Comparison of ENCODE assay signal across 10 cellular contexts in genomic region chr1:11062965-11063401, GRCh38. TPM values are rescaled to one million over a fixed set of nuclear protein-coding genes. Genes with fewer than 3 reads are reported as not detected.
DNase-seq lines count a peak whose midpoint lies in the region; ATAC-seq lines count a peak whose summit lies in the region.
"Had no signal": no experiment of that assay in that cellular context is flagged by ENCODE, and none has a peak within 500 bp of the region (broad histone marks: within the 10 kb centered on the region; RNA-seq: fewer than 3 reads in every experiment).

No MANE protein-coding gene starts in this region.

- DNase-seq in activated CD4-positive, alpha-beta T cell treated with anti-CD3 and anti-CD28 coated beads, Interleukin-2, amount 10 ng/mL, durations not matched to agents 7 days and 5 days, result peak; percentile 37
- no peak for DNase-seq in activated CD4-positive, alpha-beta T cell treated with anti-CD3 and anti-CD28 coated beads for 1 hour
- DNase-seq in MV-4-11 (lab: John Stamatoyannopoulos, UW) (peak; percentile 93), OCI-M2 (lab: John Stamatoyannopoulos, UW; ENCODE audit: unreplicated experiment) (no peak)
- peak; percentile 35 for DNase-seq in activated T-helper 2 cell treated with anti-CD3 and anti-CD28 coated beads, Interferon-gamma antibody, Interleukin-2, Interleukin-4, amounts not matched to agents 10 μg/mL and 5 μg/mL and 100 μg/mL, durations not matched to agents 14 hours and 24 hours and 36 hours (ENCODE audit: low spot score)
- DNase-seq in stimulated activated effector memory CD8-positive, alpha-beta T cell treated with anti-CD3 and anti-CD28 coated beads, Interleukin-12 subunit alpha, Interleukin-12 subunit beta, amount 100 ng/mL, for 72 hours (ENCODE audit: low spot score in 2 of 2), result peak; percentile 51 to 82
- no peak for DNase-seq in effector CD4-positive, alpha-beta T cell
- DNase-seq: IMR-90 had no signal

- peaks cover 38% of the 10 kb centered on the region for H3K36me3 Mint-ChIP-seq in activated CD4-positive, alpha-beta T cell treated with anti-CD3 and anti-CD28 coated beads, Interleukin-2, amount 10 ng/mL, durations not matched to agents 7 days and 5 days (ENCODE audit: low read depth)
- H3K36me3 Mint-ChIP-seq in activated T-helper 2 cell treated with anti-CD3 and anti-CD28 coated beads, Interferon-gamma antibody, Interleukin-2, Interleukin-4, amounts not matched to agents 10 μg/mL and 5 μg/mL and 100 μg/mL, durations not matched to agents 14 hours and 24 hours and 36 hours (ENCODE audit: low read depth), result peaks cover 61% of the 10 kb centered on the region
- peaks cover 80% of the 10 kb centered on the region for H3K36me3 Mint-ChIP-seq in stimulated activated effector memory CD8-positive, alpha-beta T cell treated with anti-CD3 and anti-CD28 coated beads, Interleukin-12 subunit alpha, Interleukin-12 subunit beta, amount 100 ng/mL, for 72 hours

- H3K4me1 Mint-ChIP-seq in activated CD4-positive, alpha-beta T cell treated with anti-CD3 and anti-CD28 coated beads, Interleukin-2, amount 10 ng/mL, durations not matched to agents 7 days and 5 days, result peaks cover 41% of the 10 kb centered on the region
- H3K4me1 Mint-ChIP-seq in activated T-helper 2 cell treated with anti-CD3 and anti-CD28 coated beads, Interferon-gamma antibody, Interleukin-2, Interleukin-4, amounts not matched to agents 10 μg/mL and 5 μg/mL and 100 μg/mL, durations not matched to agents 14 hours and 24 hours and 36 hours (ENCODE audit: low read depth), result peaks cover 26% of the 10 kb centered on the region
- peaks cover 45% of the 10 kb centered on the region for H3K4me1 Mint-ChIP-seq in stimulated activated effector memory CD8-positive, alpha-beta T cell treated with anti-CD3 and anti-CD28 coated beads, Interleukin-12 subunit alpha, Interleukin-12 subunit beta, amount 100 ng/mL, for 72 hours

- POLR2A ChIA-PET in activated CD4-positive, alpha-beta T cell treated with anti-CD3 and anti-CD28 coated beads, Interleukin-2, amount 10 ng/mL, durations not matched to agents 7 days and 5 days (lab: Charles Lee), result no interaction called here

- no peaks in the 10 kb centered on the region for H3K9me3 Mint-ChIP-seq in activated CD4-positive, alpha-beta T cell treated with anti-CD3 and anti-CD28 coated beads, Interleukin-2, amount 10 ng/mL, durations not matched to agents 7 days and 5 days
- no peaks in the 10 kb centered on the region for H3K9me3 Mint-ChIP-seq in activated T-helper 2 cell treated with anti-CD3 and anti-CD28 coated beads, Interferon-gamma antibody, Interleukin-2, Interleukin-4, amounts not matched to agents 10 μg/mL and 5 μg/mL and 100 μg/mL, durations not matched to agents 14 hours and 24 hours and 36 hours
- H3K9me3 Mint-ChIP-seq in stimulated activated effector memory CD8-positive, alpha-beta T cell treated with anti-CD3 and anti-CD28 coated beads, Interleukin-12 subunit alpha, Interleukin-12 subunit beta, amount 100 ng/mL, for 72 hours, result no peaks in the 10 kb centered on the region

- peak; percentile 73 for ATAC-seq in stimulated activated effector memory CD8-positive, alpha-beta T cell treated with anti-CD3 and anti-CD28 coated beads, Interleukin-12 subunit alpha, Interleukin-12 subunit beta, amount 100 ng/mL, for 72 hours
- ATAC-seq in HG03469 (IDR thresholded peaks at IDR 0.05; ENCODE audit: unreplicated experiment), result no peak

- CTCF ChIA-PET in activated CD4-positive, alpha-beta T cell treated with anti-CD3 and anti-CD28 coated beads, Interleukin-2, amount 10 ng/mL, durations not matched to agents 7 days and 5 days (lab: Charles Lee), result interaction anchor here (0.9 to 1.1 kb wide), 2 partner anchors 11 to 25 kb away, joined by 4 to 5 read pairs; no protein-coding TSS in a partner anchor

- H3K27ac Mint-ChIP-seq in activated CD4-positive, alpha-beta T cell treated with anti-CD3 and anti-CD28 coated beads, Interleukin-2, amount 10 ng/mL, durations not matched to agents 7 days and 5 days, result peak overlapping the region; percentile 72
- H3K27ac Mint-ChIP-seq in activated T-helper 2 cell treated with anti-CD3 and anti-CD28 coated beads, Interferon-gamma antibody, Interleukin-2, Interleukin-4, amounts not matched to agents 10 μg/mL and 5 μg/mL and 100 μg/mL, durations not matched to agents 14 hours and 24 hours and 36 hours, result peak overlapping the region; percentile 81
- H3K27ac Mint-ChIP-seq in stimulated activated effector memory CD8-positive, alpha-beta T cell treated with anti-CD3 and anti-CD28 coated beads, Interleukin-12 subunit alpha, Interleukin-12 subunit beta, amount 100 ng/mL, for 72 hours, result peak overlapping the region; percentile 85

- intact Hi-C loops in activated T-helper 2 cell treated with anti-CD3 and anti-CD28 coated beads, Interferon-gamma antibody, Interleukin-2, Interleukin-4, amounts not matched to agents 10 μg/mL and 5 μg/mL and 100 μg/mL, durations not matched to agents 14 hours and 24 hours and 36 hours (cut with micrococcal nuclease), result loop anchor here (5.0 to 10.0 kb wide), 2 partner anchors 48 to 199 kb away; partner anchors contain the start of genes MTOR and TARDBP

- no peak overlapping the region for H3K4me3 Mint-ChIP-seq in activated CD4-positive, alpha-beta T cell treated with anti-CD3 and anti-CD28 coated beads, Interleukin-2, amount 10 ng/mL, durations not matched to agents 7 days and 5 days
- peak overlapping the region; percentile 46 for H3K4me3 Mint-ChIP-seq in activated T-helper 2 cell treated with anti-CD3 and anti-CD28 coated beads, Interferon-gamma antibody, Interleukin-2, Interleukin-4, amounts not matched to agents 10 μg/mL and 5 μg/mL and 100 μg/mL, durations not matched to agents 14 hours and 24 hours and 36 hours (ENCODE audit: low read depth)
- peak overlapping the region; percentile 97 for H3K4me3 Mint-ChIP-seq in stimulated activated effector memory CD8-positive, alpha-beta T cell treated with anti-CD3 and anti-CD28 coated beads, Interleukin-12 subunit alpha, Interleukin-12 subunit beta, amount 100 ng/mL, for 72 hours

- H3K27me3 Mint-ChIP-seq in activated CD4-positive, alpha-beta T cell treated with anti-CD3 and anti-CD28 coated beads, Interleukin-2, amount 10 ng/mL, durations not matched to agents 7 days and 5 days, result no peaks in the 10 kb centered on the region
- no peaks in the 10 kb centered on the region for H3K27me3 Mint-ChIP-seq in activated T-helper 2 cell treated with anti-CD3 and anti-CD28 coated beads, Interferon-gamma antibody, Interleukin-2, Interleukin-4, amounts not matched to agents 10 μg/mL and 5 μg/mL and 100 μg/mL, durations not matched to agents 14 hours and 24 hours and 36 hours (ENCODE audit: low read depth)

RNA-seq across cellular contexts. Expression of gene SRM, which starts 3.2 kb away (rescaled TPM):
- total RNA-seq in activated CD4-positive, alpha-beta T cell treated with anti-CD3 and anti-CD28 coated beads, Interleukin-2, amount 10 ng/mL, durations not matched to agents 7 days and 5 days, result 10 to 100 TPM; 88.1 to 93.8 TPM
- 230 and 233 TPM in 2 replicates for total RNA-seq in activated T-helper 2 cell treated with anti-CD3 and anti-CD28 coated beads, Interferon-gamma antibody, Interleukin-2, Interleukin-4, amounts not matched to agents 10 μg/mL and 5 μg/mL and 100 μg/mL, durations not matched to agents 14 hours and 24 hours and 36 hours

RNA-seq across cellular contexts. Expression of gene MASP2, which starts 15.9 kb away (rescaled TPM):
- total RNA-seq in activated CD4-positive, alpha-beta T cell treated with anti-CD3 and anti-CD28 coated beads, Interleukin-2, amount 10 ng/mL, durations not matched to agents 7 days and 5 days, result not detected
- total RNA-seq in activated T-helper 2 cell treated with anti-CD3 and anti-CD28 coated beads, Interferon-gamma antibody, Interleukin-2, Interleukin-4, amounts not matched to agents 10 μg/mL and 5 μg/mL and 100 μg/mL, durations not matched to agents 14 hours and 24 hours and 36 hours, result 0.18 TPM in 1 of 2 replicates, not detected in the other
- total RNA-seq: IMR-90, lung microvascular endothelial cell had no signal

RNA-seq across cellular contexts. Expression of gene EXOSC10, which starts 36.7 kb away (rescaled TPM):
- 10 to 100 TPM; 82.5 to 87.4 TPM for total RNA-seq in activated CD4-positive, alpha-beta T cell treated with anti-CD3 and anti-CD28 coated beads, Interleukin-2, amount 10 ng/mL, durations not matched to agents 7 days and 5 days
- 97.8 and 102 TPM in 2 replicates for total RNA-seq in activated T-helper 2 cell treated with anti-CD3 and anti-CD28 coated beads, Interferon-gamma antibody, Interleukin-2, Interleukin-4, amounts not matched to agents 10 μg/mL and 5 μg/mL and 100 μg/mL, durations not matched to agents 14 hours and 24 hours and 36 hours

RNA-seq across cellular contexts. Expression of gene TARDBP, which starts 50.5 kb away (rescaled TPM):
- total RNA-seq in activated CD4-positive, alpha-beta T cell treated with anti-CD3 and anti-CD28 coated beads, Interleukin-2, amount 10 ng/mL, durations not matched to agents 7 days and 5 days, result 100 to 1,000 TPM; 186 to 187 TPM
- 190 and 202 TPM in 2 replicates for total RNA-seq in activated T-helper 2 cell treated with anti-CD3 and anti-CD28 coated beads, Interferon-gamma antibody, Interleukin-2, Interleukin-4, amounts not matched to agents 10 μg/mL and 5 μg/mL and 100 μg/mL, durations not matched to agents 14 hours and 24 hours and 36 hours

Comparison
In these comparisons a context has a peak if more than half of its experiments do, and no peak if none do; other contexts are left out.
1. DNase-seq: peak in activated CD4-positive, alpha-beta T cell treated with anti-CD3 and anti-CD28 coated beads, Interleukin-2, amount 10 ng/mL, durations not matched to agents 7 days and 5 days (single experiment), MV-4-11 (single experiment), activated T-helper 2 cell treated with anti-CD3 and anti-CD28 coated beads, Interferon-gamma antibody, Interleukin-2, Interleukin-4, amounts not matched to agents 10 μg/mL and 5 μg/mL and 100 μg/mL, durations not matched to agents 14 hours and 24 hours and 36 hours (single experiment) and stimulated activated effector memory CD8-positive, alpha-beta T cell treated with anti-CD3 and anti-CD28 coated beads, Interleukin-12 subunit alpha, Interleukin-12 subunit beta, amount 100 ng/mL, for 72 hours (2 of 2); none in activated CD4-positive, alpha-beta T cell treated with anti-CD3 and anti-CD28 coated beads for 1 hour (single experiment), OCI-M2 (single experiment) and effector CD4-positive, alpha-beta T cell (single experiment).
2. Peak in every context shown above with its lines, with median percentiles within 50 percentile points of each other: H3K27ac Mint-ChIP-seq.